ENCODE assay signal across 12 cellular contexts in genomic region chr6:138571174-138571573, GRCh38.
A peak's percentile ranks its signal among the peaks of the same experiment; 100 is the strongest.
DNase-seq lines count a peak whose midpoint lies in the region; ATAC-seq and TF ChIP-seq lines count a peak whose summit lies in the region.
"Had no signal": no experiment of that assay in that cellular context is flagged by ENCODE, and none has a peak within 500 bp of the region (broad histone marks: within the 10 kb centered on the region; RNA-seq: fewer than 3 reads in every experiment).

No MANE protein-coding gene starts in this region.

- WGBS in smooth muscle cell (ENCODE audit: low lambda C conversion rate) = 47% methylated on average over 6 of the region's 6 CpGs

- no peak overlapping the region for H3K27ac ChIP-seq in iPS-20b (ENCODE audit: low read length)
- no peak overlapping the region for H3K27ac ChIP-seq in smooth muscle cell (ENCODE audit: low read depth)

- peak overlapping the region; percentile 83 for H3K4me2 ChIP-seq in smooth muscle cell

- no peak overlapping the region for H2AFZ ChIP-seq in smooth muscle cell (ENCODE audit: low read depth)

- peaks cover 40% of the 10 kb centered on the region for H3K4me1 ChIP-seq in iPS-20b (ENCODE audit: insufficient read depth, low read length)
- peaks cover 31% of the 10 kb centered on the region for H3K4me1 ChIP-seq in smooth muscle cell (ENCODE audit: low read depth)

- H3K79me2 ChIP-seq in smooth muscle cell (ENCODE audit: low read depth) = peaks cover 36% of the 10 kb centered on the region

- no peaks in the 10 kb centered on the region for H3K36me3 ChIP-seq in iPS-20b (ENCODE audit: insufficient read depth, low read depth, low read length)
- no peaks in the 10 kb centered on the region for H3K36me3 ChIP-seq in smooth muscle cell (ENCODE audit: low read depth)

- no peak for ATAC-seq in GM21367 (IDR thresholded peaks at IDR 0.05; ENCODE audit: unreplicated experiment)
- ATAC-seq: naive thymus-derived CD8-positive, alpha-beta T cell had no signal

- H3K4me3 ChIP-seq in iPS-20b (ENCODE audit: low read length) (peak overlapping the region; percentile 75), smooth muscle cell (peak overlapping the region; percentile 50)

- H3K9me3 ChIP-seq in iPS-20b (ENCODE audit: insufficient read depth, low read depth, low read length) = no peaks in the 10 kb centered on the region
- H3K9me3 ChIP-seq in smooth muscle cell (replicated peaks; ENCODE audit: low read depth) = no peaks in the 10 kb centered on the region

- peak overlapping the region; percentile 75; the same call in 1 of the 2 replicates for H3K9ac ChIP-seq in iPS-20b (ENCODE audit: low read depth, low read length)
- no peak overlapping the region for H3K9ac ChIP-seq in smooth muscle cell (ENCODE audit: low read depth)

- TF ChIP-seq CTCF in smooth muscle cell (IDR thresholded peaks at IDR 0.05; ENCODE audit: borderline replicate concordance, insufficient read depth, poor library complexity, severe bottlenecking) = no peak

- H3F3A ChIP-seq in smooth muscle cell (ENCODE audit: low read depth) = no peaks in the 10 kb centered on the region

- H4K20me1 ChIP-seq in smooth muscle cell (ENCODE audit: low read depth) = peaks cover 68% of the 10 kb centered on the region

- H3K27me3 ChIP-seq in iPS-20b (ENCODE audit: insufficient read depth, low read length) = no peaks in the 10 kb centered on the region; the same call in 1 of the 2 replicates
- H3K27me3 ChIP-seq in smooth muscle cell (ENCODE audit: low read depth) = no peaks in the 10 kb centered on the region

- DNase-seq in NCI-H1417 (lab: John Stamatoyannopoulos, UW) (peak in 2 of 3 experiments; percentile 27 to 71), NCI-H1417 treated with DMSO at 0.1 percent for 48 hours (lab: John Stamatoyannopoulos, UW) (no peak), amniotic epithelial cell (ENCODE audit: low read depth) (peak; percentile 26), smooth muscle cell (lab: John Stamatoyannopoulos, UW; ENCODE audit: unreplicated experiment) (no peak), Ammon's horn (ENCODE audit: low spot score) (no peak), GM03348 (ENCODE audit: low spot score) (no peak)
- DNase-seq: 8988T; activated CD4-positive, alpha-beta T cell treated with anti-CD3 and anti-CD28 coated beads for 4 hours; naive thymus-derived CD8-positive, alpha-beta T cell; NCI-H2029 treated with DMSO at 0.1 percent for 48 hours had no signal

Comparison
In these comparisons a context has a peak if more than half of its experiments do, and no peak if none do; other contexts are left out.
1. DNase-seq: peak in NCI-H1417 (2 of 3) and amniotic epithelial cell (single experiment); none in NCI-H1417 treated with DMSO at 0.1 percent for 48 hours (single experiment), smooth muscle cell (single experiment), Ammon's horn (single experiment) and GM03348 (single experiment).